In the genomic region with DNA sequence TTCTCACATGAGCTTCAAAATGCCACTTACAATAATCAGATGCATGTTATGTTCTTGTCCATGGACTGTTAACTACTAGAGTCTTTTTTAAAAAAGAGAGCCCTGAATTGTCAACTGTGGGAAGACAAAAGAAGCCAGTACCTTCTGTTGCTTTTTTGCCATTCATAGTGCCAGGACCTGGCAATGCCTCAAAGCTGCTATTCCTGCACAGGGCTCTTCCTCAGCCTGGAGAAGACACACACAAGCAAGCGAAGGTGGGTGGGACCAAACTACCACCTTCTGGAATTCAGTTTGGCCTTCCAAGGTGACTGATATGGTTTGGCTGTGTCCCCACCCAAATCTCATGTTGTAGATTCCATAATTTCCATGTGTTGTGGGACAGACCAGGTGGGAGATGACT, we compare ENCODE assay signal across 33 cellular contexts.
"Had no signal": no experiment of that assay in that cellular context is flagged by ENCODE, and none has a peak within 500 bp of the region (broad histone marks: within the 10 kb centered on the region; RNA-seq: fewer than 3 reads in every experiment).

No MANE protein-coding gene starts in this region.

- H3K27ac Mint-ChIP-seq: activated CD4-positive, alpha-beta memory T cell treated with anti-CD3 and anti-CD28 coated beads for 36 hours; activated CD4-positive, alpha-beta T cell treated with anti-CD3 and anti-CD28 coated beads, Interleukin-2, amount 10 ng/mL, durations not matched to agents 24 days and 14 days; activated CD8-positive, alpha-beta memory T cell treated with anti-CD3 and anti-CD28 coated beads, Interleukin-2, amount 10 ng/mL, durations not matched to agents 7 days and 5 days; activated CD8-positive, alpha-beta T cell treated with anti-CD3 and anti-CD28 coated beads for 36 hours; activated naive CD4-positive, alpha-beta T cell treated with anti-CD3 and anti-CD28 coated beads, Interleukin-2, amount 10 ng/mL, durations not matched to agents 7 days and 5 days; activated naive CD4-positive, alpha-beta T cell treated with anti-CD3 and anti-CD28 coated beads, Interleukin-2, amount 50 U/mL, for 24 hours; activated naive CD8-positive, alpha-beta T cell; activated naive CD8-positive, alpha-beta T cell treated with anti-CD3 and anti-CD28 coated beads, Interleukin-2, amount 10 ng/mL, durations not matched to agents 7 days and 5 days; activated naive CD8-positive, alpha-beta T cell treated with anti-CD3 and anti-CD28 coated beads, Interleukin-2, amount 50 U/mL, for 24 hours; activated T-cell treated with anti-CD3 and anti-CD28 coated beads, Interleukin-2, amount 50 U/mL, for 24 hours; activated T-helper 2 cell treated with anti-CD3 and anti-CD28 coated beads, Interferon-gamma antibody, Interleukin-2, Interleukin-4, amounts not matched to agents 10 μg/mL and 5 μg/mL and 100 μg/mL, durations not matched to agents 14 hours and 24 hours and 36 hours; T-helper 1 cell treated with Interleukin-12 subunit alpha and Interleukin-12 subunit beta and Interleukin-4 antibody, amounts not matched to agents 30 μg/mL and 1 μg/mL, for 36 hours; T-helper 2 cell treated with Interferon-gamma antibody and Interleukin-4, amounts not matched to agents 5 μg/mL and 100 μg/mL, for 36 hours had no signal

- H3K4me3 ChIP-seq: ascending aorta, cardiac muscle cell had no signal

- H3K36me3 Mint-ChIP-seq: activated CD4-positive, alpha-beta memory T cell treated with anti-CD3 and anti-CD28 coated beads for 36 hours; activated CD8-positive, alpha-beta memory T cell treated with anti-CD3 and anti-CD28 coated beads, Interleukin-2, amount 10 ng/mL, durations not matched to agents 7 days and 5 days; activated naive CD4-positive, alpha-beta T cell treated with anti-CD3 and anti-CD28 coated beads, Interleukin-2, amount 10 ng/mL, durations not matched to agents 7 days and 5 days; activated naive CD8-positive, alpha-beta T cell; activated naive CD8-positive, alpha-beta T cell treated with anti-CD3 and anti-CD28 coated beads, Interleukin-2, amount 10 ng/mL, durations not matched to agents 7 days and 5 days had no signal

- H3K4me1 Mint-ChIP-seq: activated CD4-positive, alpha-beta T cell treated with anti-CD3 and anti-CD28 coated beads, Interleukin-2, amount 10 ng/mL, durations not matched to agents 24 days and 14 days; activated CD8-positive, alpha-beta memory T cell treated with anti-CD3 and anti-CD28 coated beads, Interleukin-2, amount 10 ng/mL, durations not matched to agents 7 days and 5 days; activated naive CD4-positive, alpha-beta T cell treated with anti-CD3 and anti-CD28 coated beads, Interleukin-2, amount 10 ng/mL, durations not matched to agents 7 days and 5 days; activated naive CD4-positive, alpha-beta T cell treated with anti-CD3 and anti-CD28 coated beads, Interleukin-2, amount 50 U/mL, for 24 hours; activated naive CD8-positive, alpha-beta T cell treated with anti-CD3 and anti-CD28 coated beads, Interleukin-2, amount 10 ng/mL, durations not matched to agents 7 days and 5 days; activated naive CD8-positive, alpha-beta T cell treated with anti-CD3 and anti-CD28 coated beads, Interleukin-2, amount 50 U/mL, for 24 hours; central memory CD8-positive, alpha-beta T cell had no signal

- H3K4me3 Mint-ChIP-seq: activated B cell treated with CpG ODN at 0.5 μM for 24 hours; activated CD4-positive, alpha-beta memory T cell treated with anti-CD3 and anti-CD28 coated beads for 36 hours; activated CD4-positive, alpha-beta T cell treated with anti-CD3 and anti-CD28 coated beads, Interleukin-2, amount 10 ng/mL, durations not matched to agents 24 days and 14 days; activated CD8-positive, alpha-beta memory T cell treated with anti-CD3 and anti-CD28 coated beads, Interleukin-2, amount 10 ng/mL, durations not matched to agents 7 days and 5 days; activated CD8-positive, alpha-beta T cell treated with anti-CD3 and anti-CD28 coated beads for 36 hours; activated naive CD4-positive, alpha-beta T cell treated with anti-CD3 and anti-CD28 coated beads, Interleukin-2, amount 10 ng/mL, durations not matched to agents 7 days and 5 days; activated naive CD4-positive, alpha-beta T cell treated with anti-CD3 and anti-CD28 coated beads, Interleukin-2, amount 50 U/mL, for 24 hours; activated naive CD8-positive, alpha-beta T cell; activated naive CD8-positive, alpha-beta T cell treated with anti-CD3 and anti-CD28 coated beads, Interleukin-2, amount 10 ng/mL, durations not matched to agents 7 days and 5 days; activated naive CD8-positive, alpha-beta T cell treated with anti-CD3 and anti-CD28 coated beads, Interleukin-2, amount 50 U/mL, for 24 hours; activated T-cell treated with anti-CD3 and anti-CD28 coated beads, Interleukin-2, amount 50 U/mL, for 24 hours; brain; central memory CD8-positive, alpha-beta T cell; T-helper 1 cell treated with Interleukin-12 subunit alpha and Interleukin-12 subunit beta and Interleukin-4 antibody, amounts not matched to agents 30 μg/mL and 1 μg/mL, for 36 hours; T-helper 2 cell treated with Interferon-gamma antibody and Interleukin-4, amounts not matched to agents 5 μg/mL and 100 μg/mL, for 36 hours had no signal

- H3K9me3 Mint-ChIP-seq: activated B cell treated with CpG ODN at 0.5 μM for 24 hours; activated CD4-positive, alpha-beta memory T cell treated with anti-CD3 and anti-CD28 coated beads for 36 hours; activated CD4-positive, alpha-beta T cell treated with anti-CD3 and anti-CD28 coated beads, Interleukin-2, amount 10 ng/mL, durations not matched to agents 24 days and 14 days; activated CD8-positive, alpha-beta T cell treated with anti-CD3 and anti-CD28 coated beads for 36 hours; activated naive CD4-positive, alpha-beta T cell treated with anti-CD3 and anti-CD28 coated beads, Interleukin-2, amount 10 ng/mL, durations not matched to agents 7 days and 5 days; activated naive CD4-positive, alpha-beta T cell treated with anti-CD3 and anti-CD28 coated beads, Interleukin-2, amount 50 U/mL, for 24 hours; activated naive CD8-positive, alpha-beta T cell treated with anti-CD3 and anti-CD28 coated beads, Interleukin-2, amount 10 ng/mL, durations not matched to agents 7 days and 5 days; activated naive CD8-positive, alpha-beta T cell treated with anti-CD3 and anti-CD28 coated beads, Interleukin-2, amount 50 U/mL, for 24 hours; activated T-cell treated with anti-CD3 and anti-CD28 coated beads, Interleukin-2, amount 50 U/mL, for 24 hours; activated T-helper 2 cell treated with anti-CD3 and anti-CD28 coated beads, Interferon-gamma antibody, Interleukin-2, Interleukin-4, amounts not matched to agents 10 μg/mL and 5 μg/mL and 100 μg/mL, durations not matched to agents 14 hours and 24 hours and 36 hours; brain; central memory CD8-positive, alpha-beta T cell; T-helper 1 cell treated with Interleukin-12 subunit alpha and Interleukin-12 subunit beta and Interleukin-4 antibody, amounts not matched to agents 30 μg/mL and 1 μg/mL, for 36 hours; T-helper 2 cell treated with Interferon-gamma antibody and Interleukin-4, amounts not matched to agents 5 μg/mL and 100 μg/mL, for 36 hours had no signal

- H3K9me3 ChIP-seq: ascending aorta had no signal

- DNase-seq: activated B cell treated with CpG ODN at 0.5 μM for 24 hours; activated CD4-positive, alpha-beta memory T cell treated with anti-CD3 and anti-CD28 coated beads for 36 hours; activated CD4-positive, alpha-beta T cell treated with anti-CD3 and anti-CD28 coated beads for 4 hours; activated CD4-positive, alpha-beta T cell treated with anti-CD3 and anti-CD28 coated beads, Interleukin-2, amount 10 ng/mL, durations not matched to agents 24 days and 14 days; activated CD4-positive, alpha-beta T cell treated with anti-CD3 and anti-CD28 coated beads, Interleukin-2, amount 50 U/mL, for 1 hour; activated CD4-positive, alpha-beta T cell treated with anti-CD3 and anti-CD28 coated beads, Interleukin-2, amount 50 U/mL, for 4 hours; activated CD4-positive, CD25-positive, alpha-beta regulatory T cell treated with anti-CD3 and anti-CD28 coated beads, Interleukin-2, amount 50 U/mL, for 72 hours; activated CD8-positive, alpha-beta memory T cell treated with anti-CD3 and anti-CD28 coated beads for 24 hours; activated CD8-positive, alpha-beta memory T cell treated with anti-CD3 and anti-CD28 coated beads, Interleukin-2, amount 10 ng/mL, durations not matched to agents 7 days and 5 days; activated CD8-positive, alpha-beta memory T cell treated with anti-CD3 and anti-CD28 coated beads, Interleukin-2, amount 50 U/mL, for 48 hours; activated CD8-positive, alpha-beta T cell treated with anti-CD3 and anti-CD28 coated beads for 36 hours; activated effector memory CD4-positive, alpha-beta T cell treated with Interleukin-2 at 50 U/mL for 16 hours; activated gamma-delta T cell; activated naive CD4-positive, alpha-beta T cell treated with anti-CD3 and anti-CD28 coated beads, Interleukin-2, amount 10 ng/mL, durations not matched to agents 7 days and 5 days; activated naive CD4-positive, alpha-beta T cell treated with Interleukin-2 at 50 U/mL for 16 hours; activated naive CD8-positive, alpha-beta T cell treated with anti-CD3 and anti-CD28 coated beads, Interleukin-2, amount 10 ng/mL, durations not matched to agents 7 days and 5 days; activated naive CD8-positive, alpha-beta T cell treated with anti-CD3 and anti-CD28 coated beads, Interleukin-2, amount 50 U/mL, for 24 hours; activated T-cell treated with anti-CD3 and anti-CD28 coated beads, Interleukin-2, amount 50 U/mL, for 24 hours; activated T-cell treated with anti-CD3 and anti-CD28 coated beads, Interleukin-2, amount 50 U/mL, for 48 hours; amygdala; T-helper 1 cell; T-helper 2 cell; T-helper 9 cell had no signal

- H3K4me1 ChIP-seq: ascending aorta had no signal

- H3K27me3 Mint-ChIP-seq: activated B cell treated with CpG ODN at 0.5 μM for 24 hours; activated CD4-positive, alpha-beta memory T cell treated with anti-CD3 and anti-CD28 coated beads for 36 hours; activated CD4-positive, alpha-beta T cell treated with anti-CD3 and anti-CD28 coated beads, Interleukin-2, amount 10 ng/mL, durations not matched to agents 24 days and 14 days; activated CD8-positive, alpha-beta T cell treated with anti-CD3 and anti-CD28 coated beads for 36 hours; activated naive CD4-positive, alpha-beta T cell treated with anti-CD3 and anti-CD28 coated beads, Interleukin-2, amount 10 ng/mL, durations not matched to agents 7 days and 5 days; activated naive CD4-positive, alpha-beta T cell treated with anti-CD3 and anti-CD28 coated beads, Interleukin-2, amount 50 U/mL, for 24 hours; activated naive CD8-positive, alpha-beta T cell; activated naive CD8-positive, alpha-beta T cell treated with anti-CD3 and anti-CD28 coated beads, Interleukin-2, amount 50 U/mL, for 24 hours; activated T-cell treated with anti-CD3 and anti-CD28 coated beads, Interleukin-2, amount 50 U/mL, for 24 hours; brain; central memory CD8-positive, alpha-beta T cell had no signal

- H3K36me3 ChIP-seq: ascending aorta, cardiac muscle cell had no signal

- H3K27ac ChIP-seq: ascending aorta, cardiac muscle cell, VCaP had no signal

- H3K27me3 ChIP-seq: ascending aorta, cardiac muscle cell had no signal

- ATAC-seq: activated CD8-positive, alpha-beta memory T cell treated with anti-CD3 and anti-CD28 coated beads, Interleukin-2, amount 10 ng/mL, durations not matched to agents 7 days and 5 days; activated CD8-positive, alpha-beta T cell treated with anti-CD3 and anti-CD28 coated beads for 36 hours; activated naive CD8-positive, alpha-beta T cell treated with anti-CD3 and anti-CD28 coated beads, Interleukin-2, amount 50 U/mL, for 24 hours had no signal
